17 cellular contexts compared by ENCODE assay signal in genomic region chr19:3819989-3820388, GRCh38. TPM values are rescaled to one million over a fixed set of nuclear protein-coding genes. Genes with fewer than 3 reads are reported as not detected.
DNase-seq lines count a peak whose midpoint lies in the region; ATAC-seq and TF ChIP-seq lines count a peak whose summit lies in the region.
"Had no signal": no experiment of that assay in that cellular context is flagged by ENCODE, and none has a peak within 500 bp of the region (broad histone marks: within the 10 kb centered on the region; RNA-seq: fewer than 3 reads in every experiment).

No MANE protein-coding gene starts in this region.

- no peaks in the 10 kb centered on the region for H3K27me3 ChIP-seq in upper lobe of right lung

- H3K4me3 Mint-ChIP-seq in activated naive CD8-positive, alpha-beta T cell treated with anti-CD3 and anti-CD28 coated beads, Interleukin-2, amount 10 ng/mL, durations not matched to agents 7 days and 5 days: no peak overlapping the region
- H3K4me3 Mint-ChIP-seq in activated naive CD8-positive, alpha-beta T cell treated with anti-CD3 and anti-CD28 coated beads, Interleukin-2, amount 50 U/mL, for 24 hours: no peak overlapping the region
- H3K4me3 Mint-ChIP-seq in stimulated activated naive B cell treated with anti-CD40 and anti-IgM and Interleukin-4, amounts not matched to agents 10 μg/mL and 1 μg/mL and 100 μg/mL, for 72 hours: no peak overlapping the region
- H3K4me3 Mint-ChIP-seq: CD4-positive, alpha-beta memory T cell; HFFc6 had no signal

- intact Hi-C loops in upper lobe of right lung (cut with DNase I): no loop called here

- no peak for TF ChIP-seq CTCF in upper lobe of right lung (IDR thresholded peaks at IDR 0.05)

- peaks cover 9% of the 10 kb centered on the region for H3K4me1 Mint-ChIP-seq in activated naive CD8-positive, alpha-beta T cell treated with anti-CD3 and anti-CD28 coated beads, Interleukin-2, amount 10 ng/mL, durations not matched to agents 7 days and 5 days
- H3K4me1 Mint-ChIP-seq in activated naive CD8-positive, alpha-beta T cell treated with anti-CD3 and anti-CD28 coated beads, Interleukin-2, amount 50 U/mL, for 24 hours: peaks cover 24% of the 10 kb centered on the region
- H3K4me1 Mint-ChIP-seq in stimulated activated naive B cell treated with anti-CD40 and anti-IgM and Interleukin-4, amounts not matched to agents 10 μg/mL and 1 μg/mL and 100 μg/mL, for 72 hours: peaks cover 21 to 51% of the 10 kb centered on the region in 2 donors

- H3K9me3 Mint-ChIP-seq in activated naive CD8-positive, alpha-beta T cell treated with anti-CD3 and anti-CD28 coated beads, Interleukin-2, amount 10 ng/mL, durations not matched to agents 7 days and 5 days: no peaks in the 10 kb centered on the region
- no peaks in the 10 kb centered on the region for H3K9me3 Mint-ChIP-seq in activated naive CD8-positive, alpha-beta T cell treated with anti-CD3 and anti-CD28 coated beads, Interleukin-2, amount 50 U/mL, for 24 hours
- H3K9me3 Mint-ChIP-seq in stimulated activated naive B cell treated with anti-CD40 and anti-IgM and Interleukin-4, amounts not matched to agents 10 μg/mL and 1 μg/mL and 100 μg/mL, for 72 hours: no peaks in the 10 kb centered on the region
- H3K9me3 Mint-ChIP-seq: CD4-positive, alpha-beta memory T cell; HFFc6 had no signal

- H3K27me3 Mint-ChIP-seq in activated naive CD8-positive, alpha-beta T cell treated with anti-CD3 and anti-CD28 coated beads, Interleukin-2, amount 10 ng/mL, durations not matched to agents 7 days and 5 days: no peaks in the 10 kb centered on the region
- H3K27me3 Mint-ChIP-seq in activated naive CD8-positive, alpha-beta T cell treated with anti-CD3 and anti-CD28 coated beads, Interleukin-2, amount 50 U/mL, for 24 hours: no peaks in the 10 kb centered on the region
- H3K27me3 Mint-ChIP-seq in stimulated activated naive B cell treated with anti-CD40 and anti-IgM and Interleukin-4, amounts not matched to agents 10 μg/mL and 1 μg/mL and 100 μg/mL, for 72 hours: no peaks in the 10 kb centered on the region
- H3K27me3 Mint-ChIP-seq: CD4-positive, alpha-beta memory T cell had no signal

- POLR2A ChIA-PET in activated naive CD8-positive, alpha-beta T cell treated with anti-CD3 and anti-CD28 coated beads, Interleukin-2, amount 10 ng/mL, durations not matched to agents 7 days and 5 days (lab: Charles Lee): interaction anchor here (5.9 kb wide), 1 partner anchor 59 kb away, joined by 54 read pairs; the partner anchor contains the start of genes APBA3 and MRPL54

- H3K27ac ChIP-seq in upper lobe of right lung: no peak overlapping the region
- H3K27ac ChIP-seq: C4-2B, HL-60 had no signal

- no peaks in the 10 kb centered on the region for H3K4me1 ChIP-seq in upper lobe of right lung

- H3K27ac Mint-ChIP-seq in activated naive CD8-positive, alpha-beta T cell treated with anti-CD3 and anti-CD28 coated beads, Interleukin-2, amount 10 ng/mL, durations not matched to agents 7 days and 5 days: peak overlapping the region; percentile 56
- no peak overlapping the region for H3K27ac Mint-ChIP-seq in activated naive CD8-positive, alpha-beta T cell treated with anti-CD3 and anti-CD28 coated beads, Interleukin-2, amount 50 U/mL, for 24 hours
- peak overlapping the region; percentile 25 for H3K27ac Mint-ChIP-seq in stimulated activated naive B cell treated with anti-CD40 and anti-IgM and Interleukin-4, amounts not matched to agents 10 μg/mL and 1 μg/mL and 100 μg/mL, for 72 hours
- H3K27ac Mint-ChIP-seq: HFFc6 had no signal

- no peaks in the 10 kb centered on the region for H3K9me3 ChIP-seq in upper lobe of right lung

- no peaks in the 10 kb centered on the region for H3K36me3 Mint-ChIP-seq in activated naive CD8-positive, alpha-beta T cell treated with anti-CD3 and anti-CD28 coated beads, Interleukin-2, amount 10 ng/mL, durations not matched to agents 7 days and 5 days
- H3K36me3 Mint-ChIP-seq in activated naive CD8-positive, alpha-beta T cell treated with anti-CD3 and anti-CD28 coated beads, Interleukin-2, amount 50 U/mL, for 24 hours (ENCODE audit: low read depth): no peaks in the 10 kb centered on the region
- H3K36me3 Mint-ChIP-seq in stimulated activated naive B cell treated with anti-CD40 and anti-IgM and Interleukin-4, amounts not matched to agents 10 μg/mL and 1 μg/mL and 100 μg/mL, for 72 hours: no peaks in the 10 kb centered on the region
- H3K36me3 Mint-ChIP-seq: CD4-positive, alpha-beta memory T cell had no signal

- no peak for ATAC-seq in activated naive CD8-positive, alpha-beta T cell treated with anti-CD3 and anti-CD28 coated beads, Interleukin-2, amount 10 ng/mL, durations not matched to agents 7 days and 5 days (ENCODE audit: low read depth)
- no peak for ATAC-seq in activated naive CD8-positive, alpha-beta T cell treated with anti-CD3 and anti-CD28 coated beads, Interleukin-2, amount 50 U/mL, for 24 hours
- no peak for ATAC-seq in stimulated activated naive B cell treated with anti-CD40 and anti-IgM and Interleukin-4, amounts not matched to agents 10 μg/mL and 1 μg/mL and 100 μg/mL, for 72 hours (replicated peaks)
- no peak for ATAC-seq in upper lobe of right lung

- no peak overlapping the region for H3K4me3 ChIP-seq in upper lobe of right lung

- no peak for DNase-seq in activated naive CD8-positive, alpha-beta T cell treated with anti-CD3 and anti-CD28 coated beads, Interleukin-2, amount 10 ng/mL, durations not matched to agents 7 days and 5 days
- DNase-seq in activated naive CD8-positive, alpha-beta T cell treated with anti-CD3 and anti-CD28 coated beads, Interleukin-2, amount 50 U/mL, for 24 hours: no peak
- peak; percentile 16 for DNase-seq in HuH-7.5 (ENCODE audit: low spot score)
- peak; percentile 26 for DNase-seq in left kidney (ENCODE audit: low read depth, low spot score)
- DNase-seq in stimulated activated naive B cell treated with anti-CD40 and anti-IgM and Interleukin-4, amounts not matched to agents 10 μg/mL and 1 μg/mL and 100 μg/mL, for 72 hours: no peak
- DNase-seq in activated CD8-positive, alpha-beta memory T cell treated with anti-CD3 and anti-CD28 coated beads for 24 hours: no peak
- DNase-seq in upper lobe of right lung: no peak
- DNase-seq: ACHN; CD4-positive, alpha-beta memory T cell; HCEC 1CT; HFFc6; IMR-90 had no signal

- H3K36me3 ChIP-seq in upper lobe of right lung: no peaks in the 10 kb centered on the region

RNA-seq across cellular contexts. Expression of gene MATK, which starts 33.8 kb away (rescaled TPM):
- total RNA-seq in activated naive CD8-positive, alpha-beta T cell treated with anti-CD3 and anti-CD28 coated beads, Interleukin-2, amount 10 ng/mL, durations not matched to agents 7 days and 5 days: 10 to 100 TPM; 29.4 to 31.8 TPM
- total RNA-seq in upper lobe of right lung: 22.6 TPM
- total RNA-seq: HFFc6, IMR-90 had no signal

RNA-seq across cellular contexts. Expression of gene RAX2, which starts 48.0 kb away (rescaled TPM):
- not detected for total RNA-seq in activated naive CD8-positive, alpha-beta T cell treated with anti-CD3 and anti-CD28 coated beads, Interleukin-2, amount 10 ng/mL, durations not matched to agents 7 days and 5 days
- total RNA-seq in upper lobe of right lung: not detected
- total RNA-seq: A172; CD4-positive, alpha-beta memory T cell; Daoy; H4; HFFc6; IMR-90 had no signal

RNA-seq across cellular contexts. Expression of gene ZFR2, which starts 48.8 kb away (rescaled TPM):
- under 1 TPM; 0.55 to 0.91 TPM for total RNA-seq in activated naive CD8-positive, alpha-beta T cell treated with anti-CD3 and anti-CD28 coated beads, Interleukin-2, amount 10 ng/mL, durations not matched to agents 7 days and 5 days
- total RNA-seq in upper lobe of right lung: 0.55 TPM
- total RNA-seq: A172, H4, HFFc6, IMR-90 had no signal

RNA-seq across cellular contexts. Expression of gene MRPL54, which starts 57.5 kb away (rescaled TPM):
- 10 to 100 TPM; 68.9 to 73.9 TPM for total RNA-seq in activated naive CD8-positive, alpha-beta T cell treated with anti-CD3 and anti-CD28 coated beads, Interleukin-2, amount 10 ng/mL, durations not matched to agents 7 days and 5 days
- total RNA-seq in upper lobe of right lung: 59.7 TPM

RNA-seq across cellular contexts. Expression of gene APBA3, which starts 58.5 kb away (rescaled TPM):
- 10 to 100 TPM; 54.5 to 61.9 TPM for total RNA-seq in activated naive CD8-positive, alpha-beta T cell treated with anti-CD3 and anti-CD28 coated beads, Interleukin-2, amount 10 ng/mL, durations not matched to agents 7 days and 5 days
- total RNA-seq in upper lobe of right lung: 21.9 TPM

Comparison
In these comparisons a context has a peak if more than half of its experiments do, and no peak if none do; other contexts are left out.
1. DNase-seq: peak in HuH-7.5 (single experiment) and left kidney (single experiment); none in activated naive CD8-positive, alpha-beta T cell treated with anti-CD3 and anti-CD28 coated beads, Interleukin-2, amount 10 ng/mL, durations not matched to agents 7 days and 5 days (single experiment), activated naive CD8-positive, alpha-beta T cell treated with anti-CD3 and anti-CD28 coated beads, Interleukin-2, amount 50 U/mL, for 24 hours (single experiment), stimulated activated naive B cell treated with anti-CD40 and anti-IgM and Interleukin-4, amounts not matched to agents 10 μg/mL and 1 μg/mL and 100 μg/mL, for 72 hours (single experiment), activated CD8-positive, alpha-beta memory T cell treated with anti-CD3 and anti-CD28 coated beads for 24 hours (single experiment) and upper lobe of right lung (single experiment).